Comparison of ENCODE assay signal across 1 cellular context in the genomic region with DNA sequence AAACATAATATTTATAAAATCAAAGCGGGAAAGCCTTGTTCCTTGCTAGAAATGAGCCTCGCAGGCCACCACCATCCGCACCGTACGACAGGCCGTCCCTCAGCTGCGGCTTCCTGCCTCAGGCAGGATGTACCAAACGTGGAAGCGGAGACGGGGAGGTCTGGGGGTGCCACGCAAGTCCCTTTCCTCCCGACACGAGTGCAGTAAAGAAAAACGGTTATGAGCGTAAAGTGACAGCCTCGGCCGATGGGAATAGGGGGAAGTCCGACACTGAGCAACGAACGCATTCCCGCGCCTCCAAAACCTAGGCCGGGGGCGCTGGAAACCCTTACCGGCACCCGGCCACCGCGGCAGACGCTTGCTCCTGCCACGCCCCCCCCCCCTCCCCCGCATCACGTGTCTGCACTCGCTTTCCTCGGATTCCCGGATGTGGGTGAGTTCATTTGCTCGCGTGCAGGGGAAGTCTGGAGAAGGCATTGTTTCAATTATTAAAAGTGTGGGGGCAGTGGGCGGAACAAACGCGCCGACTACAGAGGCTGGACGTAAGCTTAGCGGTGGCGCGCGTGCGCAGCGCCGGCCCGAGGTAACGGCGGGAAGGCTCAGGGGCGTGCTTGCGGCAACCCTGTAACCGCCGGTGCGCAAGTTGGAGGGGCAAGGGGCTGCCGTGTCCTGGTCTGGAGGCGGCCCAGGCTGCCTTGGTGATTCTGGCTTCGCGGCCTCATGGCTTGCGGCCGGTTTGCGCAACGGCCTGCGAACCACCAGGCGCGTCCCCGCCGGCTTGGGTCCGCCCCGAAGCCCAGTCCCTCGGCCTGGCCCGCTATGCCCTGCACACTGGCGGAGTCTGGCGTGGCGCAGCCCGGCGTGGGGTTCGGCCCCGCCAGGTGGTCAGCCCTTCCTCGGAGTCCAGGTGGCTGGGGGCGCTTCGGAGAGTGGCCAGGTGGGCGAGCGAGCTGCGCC.
TF ChIP-seq lines count a peak whose summit lies in the region.

A gene with protein sequence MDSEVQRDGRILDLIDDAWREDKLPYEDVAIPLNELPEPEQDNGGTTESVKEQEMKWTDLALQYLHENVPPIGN (minus strand): TSS at position 366 of the 957 bp plus-strand sequence. CDS start 3,081 bp downstream, outside the sequence.
A gene (plus strand): TSS at position 438 of the 957 bp plus-strand sequence. CDS start 9,264 bp downstream, outside the sequence.

TF ChIP-seq in A549, 52 proteins besides CTCF, POLR2A, EP300 and RAD21 (continued from another document):
- TF ChIP-seq, protein P1, sequence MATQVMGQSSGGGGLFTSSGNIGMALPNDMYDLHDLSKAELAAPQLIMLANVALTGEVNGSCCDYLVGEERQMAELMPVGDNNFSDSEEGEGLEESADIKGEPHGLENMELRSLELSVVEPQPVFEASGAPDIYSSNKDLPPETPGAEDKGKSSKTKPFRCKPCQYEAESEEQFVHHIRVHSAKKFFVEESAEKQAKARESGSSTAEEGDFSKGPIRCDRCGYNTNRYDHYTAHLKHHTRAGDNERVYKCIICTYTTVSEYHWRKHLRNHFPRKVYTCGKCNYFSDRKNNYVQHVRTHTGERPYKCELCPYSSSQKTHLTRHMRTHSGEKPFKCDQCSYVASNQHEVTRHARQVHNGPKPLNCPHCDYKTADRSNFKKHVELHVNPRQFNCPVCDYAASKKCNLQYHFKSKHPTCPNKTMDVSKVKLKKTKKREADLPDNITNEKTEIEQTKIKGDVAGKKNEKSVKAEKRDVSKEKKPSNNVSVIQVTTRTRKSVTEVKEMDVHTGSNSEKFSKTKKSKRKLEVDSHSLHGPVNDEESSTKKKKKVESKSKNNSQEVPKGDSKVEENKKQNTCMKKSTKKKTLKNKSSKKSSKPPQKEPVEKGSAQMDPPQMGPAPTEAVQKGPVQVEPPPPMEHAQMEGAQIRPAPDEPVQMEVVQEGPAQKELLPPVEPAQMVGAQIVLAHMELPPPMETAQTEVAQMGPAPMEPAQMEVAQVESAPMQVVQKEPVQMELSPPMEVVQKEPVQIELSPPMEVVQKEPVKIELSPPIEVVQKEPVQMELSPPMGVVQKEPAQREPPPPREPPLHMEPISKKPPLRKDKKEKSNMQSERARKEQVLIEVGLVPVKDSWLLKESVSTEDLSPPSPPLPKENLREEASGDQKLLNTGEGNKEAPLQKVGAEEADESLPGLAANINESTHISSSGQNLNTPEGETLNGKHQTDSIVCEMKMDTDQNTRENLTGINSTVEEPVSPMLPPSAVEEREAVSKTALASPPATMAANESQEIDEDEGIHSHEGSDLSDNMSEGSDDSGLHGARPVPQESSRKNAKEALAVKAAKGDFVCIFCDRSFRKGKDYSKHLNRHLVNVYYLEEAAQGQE (IDR thresholded peaks at IDR 0.05): no peak
- TF ChIP-seq HOXB13 (CRISPR knock-in tag; IDR thresholded peaks at IDR 0.05; ENCODE audit: low read depth) (no peak), ZFP36 (IDR thresholded peaks at IDR 0.05; ENCODE audit: borderline replicate concordance, partially characterized antibody) (no peak), POLR2AphosphoS2 (conservative IDR thresholded peaks at IDR 0.05; ENCODE audit: low read length) (no peak), BHLHE40 (IDR thresholded peaks at IDR 0.05; ENCODE audit: low read depth, low read length) (peak; percentile 67), FOSL2 (IDR thresholded peaks at IDR 0.05) (no peak), FOSL2 (CRISPR knock-in tag; IDR thresholded peaks at IDR 0.05) (0 out of 2 replicates have a peak, but pooled peaks have one; percentile 26), ZNF302 (CRISPR knock-in tag; IDR thresholded peaks at IDR 0.05) (no peak), JUN (IDR thresholded peaks at IDR 0.05) (peak; percentile 50 to 80; a peak in 4 of 5 replicates), PHF8 (IDR thresholded peaks at IDR 0.05; ENCODE audit: borderline replicate concordance, low read depth) (peak; percentile 76)
- TF ChIP-seq, protein P2, sequence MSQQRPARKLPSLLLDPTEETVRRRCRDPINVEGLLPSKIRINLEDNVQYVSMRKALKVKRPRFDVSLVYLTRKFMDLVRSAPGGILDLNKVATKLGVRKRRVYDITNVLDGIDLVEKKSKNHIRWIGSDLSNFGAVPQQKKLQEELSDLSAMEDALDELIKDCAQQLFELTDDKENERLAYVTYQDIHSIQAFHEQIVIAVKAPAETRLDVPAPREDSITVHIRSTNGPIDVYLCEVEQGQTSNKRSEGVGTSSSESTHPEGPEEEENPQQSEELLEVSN (IDR thresholded peaks at IDR 0.05; ENCODE audit: borderline replicate concordance, low read depth): peak; percentile 81; the same call in 1 of the 2 replicates
- TF ChIP-seq, protein P3, sequence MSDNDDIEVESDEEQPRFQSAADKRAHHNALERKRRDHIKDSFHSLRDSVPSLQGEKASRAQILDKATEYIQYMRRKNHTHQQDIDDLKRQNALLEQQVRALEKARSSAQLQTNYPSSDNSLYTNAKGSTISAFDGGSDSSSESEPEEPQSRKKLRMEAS (IDR thresholded peaks at IDR 0.05): peak; percentile 94
- TF ChIP-seq, protein P4, sequence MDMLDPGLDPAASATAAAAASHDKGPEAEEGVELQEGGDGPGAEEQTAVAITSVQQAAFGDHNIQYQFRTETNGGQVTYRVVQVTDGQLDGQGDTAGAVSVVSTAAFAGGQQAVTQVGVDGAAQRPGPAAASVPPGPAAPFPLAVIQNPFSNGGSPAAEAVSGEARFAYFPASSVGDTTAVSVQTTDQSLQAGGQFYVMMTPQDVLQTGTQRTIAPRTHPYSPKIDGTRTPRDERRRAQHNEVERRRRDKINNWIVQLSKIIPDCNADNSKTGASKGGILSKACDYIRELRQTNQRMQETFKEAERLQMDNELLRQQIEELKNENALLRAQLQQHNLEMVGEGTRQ (IDR thresholded peaks at IDR 0.05): peak; percentile 91
